Comparison of ENCODE assay signal across 18 cellular contexts in genomic region chr6:36431197-36431596, GRCh38. TPM values are rescaled to one million over a fixed set of nuclear protein-coding genes. Genes with fewer than 3 reads are reported as not detected.
DNase-seq lines count a peak whose midpoint lies in the region; FAIRE-seq and TF ChIP-seq lines count a peak whose summit lies in the region.
"Had no signal": no experiment of that assay in that cellular context is flagged by ENCODE, and none has a peak within 500 bp of the region (broad histone marks: within the 10 kb centered on the region; RNA-seq: fewer than 3 reads in every experiment).

No MANE protein-coding gene starts in this region.

- H2AK5ac ChIP-seq in trophoblast cell (ENCODE audit: low read length), result peak overlapping the region; percentile 72

- H3K4me2 ChIP-seq in astrocyte (ENCODE audit: low read length), result no peak overlapping the region
- no peak overlapping the region for H3K4me2 ChIP-seq in trophoblast cell (ENCODE audit: low read length)

- WGBS in trophoblast cell (ENCODE audit: extremely low coverage, insufficient coverage, insufficient read length), result no CpG with 5 or more reads among the region's 4 CpGs

- H3K18ac ChIP-seq in trophoblast cell (ENCODE audit: low read length), result peak overlapping the region; percentile 46

- no peak overlapping the region for H4K12ac ChIP-seq in trophoblast cell (ENCODE audit: low read depth, low read length)

- CTCF ChIA-PET in Caco-2 (lab: Charles Lee), result interaction anchor here (0.6 kb wide), 1 partner anchor 321 kb away, joined by 4 read pairs; no protein-coding TSS in a partner anchor

- H3K4me1 Mint-ChIP-seq in Caco-2 (ENCODE audit: low read depth, unreplicated experiment), result peaks cover 25% of the 10 kb centered on the region
- H3K4me1 Mint-ChIP-seq in HFFc6 (ENCODE audit: low read depth), result peaks cover 60% of the 10 kb centered on the region
- peaks cover 18% of the 10 kb centered on the region for H3K4me1 Mint-ChIP-seq in astrocyte (ENCODE audit: low read depth, unreplicated experiment)
- H3K4me1 Mint-ChIP-seq in activated CD4-positive, alpha-beta T cell treated with anti-CD3 and anti-CD28 coated beads, Interleukin-2, amount 10 ng/mL, durations not matched to agents 24 days and 14 days, result peaks cover 5% of the 10 kb centered on the region
- H3K4me1 Mint-ChIP-seq: CD4-positive, alpha-beta memory T cell had no signal

- intact Hi-C loops in Caco-2 (cut with micrococcal nuclease; ENCODE audit: unreplicated experiment), result no loop called here
- intact Hi-C loops in activated CD4-positive, alpha-beta T cell treated with anti-CD3 and anti-CD28 coated beads, Interleukin-2, amount 10 ng/mL, durations not matched to agents 24 days and 14 days (cut with micrococcal nuclease), result no loop called here

- H3K9ac ChIP-seq in astrocyte (ENCODE audit: low read length) (no peak overlapping the region), trophoblast cell (ENCODE audit: low read length) (no peak overlapping the region)

- H4K91ac ChIP-seq in trophoblast cell (ENCODE audit: low read depth, low read length), result peak overlapping the region; percentile 84

- no TSS peak for BruUV-seq in Caco-2 (replicated peaks; lab: Mats Ljungman, UMichigan)

- H3K9me3 Mint-ChIP-seq in Caco-2 (ENCODE audit: unreplicated experiment) (no peaks in the 10 kb centered on the region), HFFc6 (peaks cover 6% of the 10 kb centered on the region; the same call in 1 of the 2 replicates), astrocyte (ENCODE audit: unreplicated experiment) (no peaks in the 10 kb centered on the region)
- H3K9me3 Mint-ChIP-seq in activated CD4-positive, alpha-beta T cell treated with anti-CD3 and anti-CD28 coated beads, Interleukin-2, amount 10 ng/mL, durations not matched to agents 24 days and 14 days, result no peaks in the 10 kb centered on the region

- H2BK120ac ChIP-seq in trophoblast cell (ENCODE audit: insufficient read depth, low read length, poor library complexity), result peak overlapping the region; percentile 76

- no peak overlapping the region for H3K23ac ChIP-seq in trophoblast cell (ENCODE audit: low read length)

- peaks cover 14% of the 10 kb centered on the region for H3K79me1 ChIP-seq in trophoblast cell (ENCODE audit: low read length)

- TF ChIP-seq CTCF in Caco-2 (IDR thresholded peaks at IDR 0.05; ENCODE audit: insufficient read depth in 1 of 2, low read depth in 1 of 2, low read length in 1 of 2, severe bottlenecking in 1 of 2, unreplicated experiment in 1 of 2) (no peak), HFFc6 (IDR thresholded peaks at IDR 0.05) (no peak), astrocyte (IDR thresholded peaks at IDR 0.05; ENCODE audit: insufficient read depth, low read depth, low read length) (no peak)

- H3K4ac ChIP-seq in trophoblast cell (ENCODE audit: low read depth, low read length), result peak overlapping the region; percentile 81

- no peaks in the 10 kb centered on the region for H3K27me3 Mint-ChIP-seq in Caco-2 (ENCODE audit: insufficient read depth, unreplicated experiment)
- no peaks in the 10 kb centered on the region for H3K27me3 Mint-ChIP-seq in HFFc6 (ENCODE audit: insufficient read depth)
- H3K27me3 Mint-ChIP-seq in astrocyte (ENCODE audit: low read depth, unreplicated experiment), result no peaks in the 10 kb centered on the region
- H3K27me3 Mint-ChIP-seq in activated CD4-positive, alpha-beta T cell treated with anti-CD3 and anti-CD28 coated beads, Interleukin-2, amount 10 ng/mL, durations not matched to agents 24 days and 14 days, result peaks cover 1% of the 10 kb centered on the region
- H3K27me3 Mint-ChIP-seq: CD4-positive, alpha-beta memory T cell had no signal

- H2BK12ac ChIP-seq in trophoblast cell (ENCODE audit: low read length), result peak overlapping the region; percentile 99

- FAIRE-seq in astrocyte (lab: Jason Lieb, UNC), result no peak
- FAIRE-seq: A204.1, D721Med, G401.6, H1 had no signal

- H3K79me2 ChIP-seq in astrocyte (ENCODE audit: insufficient read depth, low read length) (no peaks in the 10 kb centered on the region), trophoblast cell (ENCODE audit: control insufficient read depth, insufficient read depth, low read length, poor library complexity) (no peaks in the 10 kb centered on the region)

- no peaks in the 10 kb centered on the region for H3K9me3 ChIP-seq in Caco-2
- no peaks in the 10 kb centered on the region for H3K9me3 ChIP-seq in astrocyte (ENCODE audit: insufficient read depth, low read depth, low read length)
- H3K9me3 ChIP-seq in trophoblast cell (ENCODE audit: insufficient read depth, low read depth, low read length), result no peaks in the 10 kb centered on the region
- H3K9me3 ChIP-seq: BE2C, HAP-1 had no signal

- H3K27ac ChIP-seq in astrocyte (ENCODE audit: low read depth, low read length) (peak overlapping the region; percentile 10), trophoblast cell (ENCODE audit: low read depth, low read length) (peak overlapping the region; percentile 80)
- H3K27ac ChIP-seq: C4-2B had no signal

- no peaks in the 10 kb centered on the region for H4K20me1 ChIP-seq in astrocyte (ENCODE audit: insufficient read depth, low read length)

- H3K27me3 ChIP-seq in Caco-2 (replicated peaks; ENCODE audit: control insufficient read depth, insufficient read depth, low read length) (no peaks in the 10 kb centered on the region), astrocyte (ENCODE audit: insufficient read depth, low read length) (no peaks in the 10 kb centered on the region), trophoblast cell (ENCODE audit: insufficient read depth, low read length) (no peaks in the 10 kb centered on the region)
- H3K27me3 ChIP-seq: BE2C had no signal

- DNase-seq in Caco-2 (no peak), HFFc6 (no peak), astrocyte (ENCODE audit: low read depth) (no peak), trophoblast cell (no peak), NCI-H2196 treated with DMSO at 0.1 percent for 48 hours (lab: John Stamatoyannopoulos, UW; ENCODE audit: unreplicated experiment) (no peak)
- DNase-seq in activated CD4-positive, alpha-beta T cell treated with anti-CD3 and anti-CD28 coated beads, Interleukin-2, amount 10 ng/mL, durations not matched to agents 24 days and 14 days, result no peak
- DNase-seq in stimulated activated CD4-positive, alpha-beta T cell treated with anti-CD3 and anti-CD28 coated beads, Interleukin-1b, Interleukin-23, amount 100 ng/mL, for 48 hours, result no peak
- DNase-seq: BE2C; CD4-positive, alpha-beta memory T cell; DMS153; DMS79 treated with DMSO at 0.1 percent for 48 hours had no signal

- no peak overlapping the region for H3K4me3 ChIP-seq in Caco-2 (ENCODE audit: low read depth, low read length)
- H3K4me3 ChIP-seq in astrocyte (ENCODE audit: insufficient read depth, low read depth, low read length), result no peak overlapping the region
- H3K4me3 ChIP-seq in trophoblast cell (ENCODE audit: low read depth, low read length), result no peak overlapping the region
- H3K4me3 ChIP-seq: HAP-1 had no signal

- H2AFZ ChIP-seq in astrocyte (ENCODE audit: low read depth, low read length) (no peak overlapping the region), trophoblast cell (ENCODE audit: insufficient read depth, low read length, poor library complexity) (no peak overlapping the region)

- no peaks in the 10 kb centered on the region for H3K36me3 ChIP-seq in Caco-2 (ENCODE audit: control insufficient read depth, insufficient read depth, low read length)
- no peaks in the 10 kb centered on the region for H3K36me3 ChIP-seq in astrocyte (ENCODE audit: insufficient read depth, low read length)
- no peaks in the 10 kb centered on the region for H3K36me3 ChIP-seq in trophoblast cell (ENCODE audit: control insufficient read depth in 1 of 2, insufficient read depth in 2 of 2, low read length in 2 of 2)
- H3K36me3 ChIP-seq: BE2C, HAP-1 had no signal

- peak overlapping the region; percentile 86 for H2BK5ac ChIP-seq in trophoblast cell (ENCODE audit: low read depth, low read length, poor library complexity)

- H3K4me1 ChIP-seq in Caco-2 (peaks cover 46% of the 10 kb centered on the region), astrocyte (ENCODE audit: insufficient read depth, low read length) (peaks cover 18% of the 10 kb centered on the region), trophoblast cell (ENCODE audit: control insufficient read depth in 1 of 2, insufficient read depth in 2 of 2, low read length in 2 of 2) (peaks cover 7 to 18% of the 10 kb centered on the region in 2 experiments)

- H4K8ac ChIP-seq in trophoblast cell (ENCODE audit: low read depth, low read length), result peak overlapping the region; percentile 61

- H3K4me3 Mint-ChIP-seq in Caco-2 (ENCODE audit: unreplicated experiment) (no peak overlapping the region), HFFc6 (peak overlapping the region; percentile 7; the same call in 1 of the 2 replicates), astrocyte (ENCODE audit: unreplicated experiment) (no peak overlapping the region)
- H3K4me3 Mint-ChIP-seq in activated CD4-positive, alpha-beta T cell treated with anti-CD3 and anti-CD28 coated beads, Interleukin-2, amount 10 ng/mL, durations not matched to agents 24 days and 14 days, result no peak overlapping the region
- H3K4me3 Mint-ChIP-seq: CD4-positive, alpha-beta memory T cell had no signal

- H3K27ac Mint-ChIP-seq in Caco-2 (ENCODE audit: unreplicated experiment) (peak overlapping the region; percentile 83), HFFc6 (peak overlapping the region; percentile 85; the same call in 1 of the 2 replicates), astrocyte (ENCODE audit: unreplicated experiment) (peak overlapping the region; percentile 59)
- H3K27ac Mint-ChIP-seq in activated CD4-positive, alpha-beta T cell treated with anti-CD3 and anti-CD28 coated beads, Interleukin-2, amount 10 ng/mL, durations not matched to agents 24 days and 14 days, result no peak overlapping the region

- H3K36me3 Mint-ChIP-seq in Caco-2 (ENCODE audit: insufficient read depth, unreplicated experiment), result no peaks in the 10 kb centered on the region
- peaks cover 6% of the 10 kb centered on the region for H3K36me3 Mint-ChIP-seq in HFFc6 (ENCODE audit: low read depth)
- no peaks in the 10 kb centered on the region for H3K36me3 Mint-ChIP-seq in astrocyte (ENCODE audit: low read depth, unreplicated experiment)
- no peaks in the 10 kb centered on the region for H3K36me3 Mint-ChIP-seq in activated CD4-positive, alpha-beta T cell treated with anti-CD3 and anti-CD28 coated beads, Interleukin-2, amount 10 ng/mL, durations not matched to agents 24 days and 14 days (ENCODE audit: low read depth)
- H3K36me3 Mint-ChIP-seq: CD4-positive, alpha-beta memory T cell had no signal

- peak overlapping the region; percentile 59 for H3K14ac ChIP-seq in trophoblast cell (ENCODE audit: low read length)

- POLR2A ChIA-PET in Caco-2 (lab: Charles Lee), result interaction anchor here (0.6 kb wide), 1 partner anchor 9 kb away, joined by 11 read pairs; no protein-coding TSS in a partner anchor

RNA-seq across cellular contexts. Expression of gene PXT1, which starts 11.5 kb away (rescaled TPM):
- total RNA-seq in Caco-2 (2022), result not detected in 2 replicates
- under 1 TPM in 3 of 6 experiments, not detected in 3; 0.09 to 0.12 (median 0.09) TPM for total RNA-seq in HFFc6 (2021; fragmentation: NEBNext Ultra II Directional; extraction: Animal tissue kit (Norgen Biotek cat#: 25700))
- 0.09 and 0.14 TPM in 2 replicates for total RNA-seq in astrocyte
- polyA plus RNA-seq in trophoblast cell (2013), result 0.04 and 0.08 TPM in 2 replicates
- 0.09 and 0.30 TPM in 2 replicates for total RNA-seq in activated CD4-positive, alpha-beta T cell treated with anti-CD3 and anti-CD28 coated beads, Interleukin-2, amount 10 ng/mL, durations not matched to agents 24 days and 14 days
- total RNA-seq: H1, HT1080 had no signal
- polyA plus RNA-seq: CD4-positive, alpha-beta memory T cell had no signal

RNA-seq across cellular contexts. Expression of gene KCTD20, which starts 11.6 kb away (rescaled TPM):
- total RNA-seq in Caco-2 (2022) (28.1 and 32.4 TPM in 2 replicates), astrocyte (54.8 and 56.7 TPM in 2 replicates)
- total RNA-seq in HFFc6 (2021; fragmentation: NEBNext Ultra II Directional; extraction: Animal tissue kit (Norgen Biotek cat#: 25700)), result 10 to 100 TPM; 53.0 to 81.7 (median 65.4) TPM
- polyA plus RNA-seq in trophoblast cell (2013), result 36.2 and 36.4 TPM in 2 replicates
- total RNA-seq in activated CD4-positive, alpha-beta T cell treated with anti-CD3 and anti-CD28 coated beads, Interleukin-2, amount 10 ng/mL, durations not matched to agents 24 days and 14 days, result 62.2 and 62.4 TPM in 2 replicates

RNA-seq across cellular contexts. Expression of gene ETV7, which starts 43.7 kb away (rescaled TPM):
- total RNA-seq in Caco-2 (2022) (0.52 and 0.79 TPM in 2 replicates), astrocyte (1.9 and 2.4 TPM in 2 replicates)
- under 1 TPM in 4 of 6 experiments, not detected in 2; 0.20 to 0.32 (median 0.24) TPM for total RNA-seq in HFFc6 (2021; fragmentation: NEBNext Ultra II Directional; extraction: Animal tissue kit (Norgen Biotek cat#: 25700))
- polyA plus RNA-seq in trophoblast cell (2013), result 0.15 and 0.21 TPM in 2 replicates
- total RNA-seq in activated CD4-positive, alpha-beta T cell treated with anti-CD3 and anti-CD28 coated beads, Interleukin-2, amount 10 ng/mL, durations not matched to agents 24 days and 14 days, result 0.54 and 0.57 TPM in 2 replicates
- total RNA-seq: HT1080 had no signal
